ENCODE assay signal across 6 cellular contexts in genomic region chrX:72808110-72808509, GRCh38. TPM values are rescaled to one million over a fixed set of nuclear protein-coding genes. Genes with fewer than 3 reads are reported as not detected.
"Had no signal": no experiment of that assay in that cellular context is flagged by ENCODE, and none has a peak within 500 bp of the region (broad histone marks: within the 10 kb centered on the region; RNA-seq: fewer than 3 reads in every experiment).

FAM236D (minus strand) TSS chrX:72808210; CDS start chrX:72808110, 100 bp downstream.

RNA-seq across cellular contexts. Expression of gene FAM236D, which starts in this region (rescaled TPM):
- total RNA-seq: HepG2, HT-29, HT1080, IMR-90, K562 had no signal
- polyA plus RNA-seq: HepG2, IgD-negative memory B cell, IMR-90, K562 had no signal
